In the genomic region with DNA sequence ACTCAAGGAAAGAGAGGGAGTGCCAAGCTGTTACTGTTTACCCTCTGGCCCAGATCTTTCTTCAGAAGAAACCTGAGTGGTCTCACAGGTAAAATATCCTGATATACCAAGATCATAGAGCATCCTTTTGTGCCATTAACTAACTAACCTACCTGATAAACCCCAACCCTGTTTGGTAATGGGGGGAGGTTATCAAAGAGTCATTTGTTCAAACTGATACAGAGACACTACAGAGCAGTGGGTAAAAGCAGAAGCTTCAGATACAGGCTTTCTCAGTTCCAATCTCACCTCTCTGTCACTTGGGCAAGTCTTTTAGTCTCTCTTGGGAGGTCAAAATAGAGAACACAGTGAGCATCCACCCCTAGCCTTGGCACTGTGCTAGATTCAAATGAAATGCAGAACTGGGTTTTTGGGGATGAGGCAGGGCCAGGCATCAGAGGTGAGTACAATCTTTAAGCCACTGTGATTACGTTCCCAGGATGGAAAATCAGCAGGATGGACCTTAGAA, we compare ENCODE assay signal across 11 cellular contexts. TPM values are rescaled to one million over a fixed set of nuclear protein-coding genes. Genes with fewer than 3 reads are reported as not detected.
"Had no signal": no experiment of that assay in that cellular context is flagged by ENCODE, and none has a peak within 500 bp of the region (broad histone marks: within the 10 kb centered on the region; RNA-seq: fewer than 3 reads in every experiment).

A gene (plus strand): TSS at position 51 of the 508 bp plus-strand sequence. CDS start 1,216 bp downstream, outside the sequence.

RNA-seq across cellular contexts. Expression of the gene that starts here (rescaled TPM):
- total RNA-seq: OCI-LY7, PC-3, PC-9, Peyer's patch, Right ventricle myocardium inferior, Right ventricle myocardium superior, RPMI7951, SJCRH30, SJSA1, SK-MEL-5 had no signal
- polyA plus RNA-seq: SK-N-SH had no signal
